22 cellular contexts compared by ENCODE assay signal in genomic region chr1:234929369-234929768, GRCh38.
A peak's percentile ranks its signal among the peaks of the same experiment; 100 is the strongest.
DNase-seq lines count a peak whose midpoint lies in the region; ATAC-seq and TF ChIP-seq lines count a peak whose summit lies in the region.
"Had no signal": no experiment of that assay in that cellular context is flagged by ENCODE, and none has a peak within 500 bp of the region (broad histone marks: within the 10 kb centered on the region; RNA-seq: fewer than 3 reads in every experiment).

No MANE protein-coding gene starts in this region.

- no peak overlapping the region for H4K12ac ChIP-seq in trophoblast cell (ENCODE audit: low read depth, low read length)

- H3K79me1 ChIP-seq in trophoblast cell (ENCODE audit: low read length) = peaks cover 29% of the 10 kb centered on the region

- no peak overlapping the region for H2BK120ac ChIP-seq in trophoblast cell (ENCODE audit: insufficient read depth, low read length, poor library complexity)

- no peak overlapping the region for H3K14ac ChIP-seq in trophoblast cell (ENCODE audit: low read length)

- peaks cover 66% of the 10 kb centered on the region for H3K4me1 Mint-ChIP-seq in activated CD4-positive, alpha-beta T cell treated with anti-CD3 and anti-CD28 coated beads, Interleukin-2, amount 10 ng/mL, durations not matched to agents 24 days and 14 days
- peaks cover 49% of the 10 kb centered on the region for H3K4me1 Mint-ChIP-seq in CD4-positive, alpha-beta T cell (ENCODE audit: low read depth)
- peaks cover 66% of the 10 kb centered on the region for H3K4me1 Mint-ChIP-seq in activated naive CD8-positive, alpha-beta T cell treated with anti-CD3 and anti-CD28 coated beads, Interleukin-2, amount 50 U/mL, for 24 hours

- H2AFZ ChIP-seq in trophoblast cell (ENCODE audit: insufficient read depth, low read length, poor library complexity) = no peak overlapping the region

- H3K36me3 Mint-ChIP-seq in activated CD4-positive, alpha-beta T cell treated with anti-CD3 and anti-CD28 coated beads, Interleukin-2, amount 10 ng/mL, durations not matched to agents 24 days and 14 days (ENCODE audit: low read depth) = peaks cover 3% of the 10 kb centered on the region
- no peaks in the 10 kb centered on the region for H3K36me3 Mint-ChIP-seq in CD4-positive, alpha-beta T cell (ENCODE audit: low read depth)
- H3K36me3 Mint-ChIP-seq in activated naive CD8-positive, alpha-beta T cell treated with anti-CD3 and anti-CD28 coated beads, Interleukin-2, amount 50 U/mL, for 24 hours (ENCODE audit: low read depth) = no peaks in the 10 kb centered on the region
- H3K36me3 Mint-ChIP-seq: activated naive CD4-positive, alpha-beta T cell treated with anti-CD3 and anti-CD28 coated beads, Interleukin-2, amount 10 ng/mL, durations not matched to agents 7 days and 5 days; memory B cell had no signal

- POLR2A ChIA-PET in CD4-positive, alpha-beta T cell (lab: Charles Lee) = no interaction called here

- peak overlapping the region; percentile 25 for H4K91ac ChIP-seq in trophoblast cell (ENCODE audit: low read depth, low read length)

- H3K27me3 ChIP-seq in CD4-positive, alpha-beta T cell (ENCODE audit: control insufficient read depth, insufficient read depth, low read length) = no peaks in the 10 kb centered on the region
- H3K27me3 ChIP-seq in trophoblast cell (ENCODE audit: insufficient read depth, low read length) = no peaks in the 10 kb centered on the region
- H3K27me3 ChIP-seq: cardiac muscle cell, foreskin keratinocyte, heart right ventricle, tibial nerve had no signal

- no peak overlapping the region for H2BK5ac ChIP-seq in trophoblast cell (ENCODE audit: low read depth, low read length, poor library complexity)

- DNase-seq in activated CD4-positive, alpha-beta T cell treated with anti-CD3 and anti-CD28 coated beads, Interleukin-2, amount 10 ng/mL, durations not matched to agents 24 days and 14 days = no peak
- no peak for DNase-seq in activated CD4-positive, alpha-beta T cell treated with anti-CD3 and anti-CD28 coated beads for 4 hours
- no peak for DNase-seq in CD4-positive, alpha-beta T cell
- DNase-seq in activated naive CD8-positive, alpha-beta T cell treated with anti-CD3 and anti-CD28 coated beads, Interleukin-2, amount 50 U/mL, for 24 hours = no peak
- no peak for DNase-seq in trophoblast cell
- no peak for DNase-seq in NCI-H226
- DNase-seq in caudate nucleus (lab: John Stamatoyannopoulos, UW) = no peak
- DNase-seq: activated CD4-positive, alpha-beta T cell treated with anti-CD3 and anti-CD28 coated beads, Interleukin-2, amount 50 U/mL, for 4 hours; activated naive CD4-positive, alpha-beta T cell treated with anti-CD3 and anti-CD28 coated beads, Interleukin-2, amount 10 ng/mL, durations not matched to agents 7 days and 5 days; aorta; endodermal cell; foreskin keratinocyte; heart right ventricle; MV-4-11; NCI-H1436 treated with DMSO at 0.1 percent for 48 hours; SK-N-SH had no signal

- no peaks in the 10 kb centered on the region for H3K9me3 ChIP-seq in CD4-positive, alpha-beta T cell (ENCODE audit: control insufficient read depth, low read length)
- H3K9me3 ChIP-seq in trophoblast cell (ENCODE audit: insufficient read depth, low read depth, low read length) = no peaks in the 10 kb centered on the region
- H3K9me3 ChIP-seq: heart right ventricle, prostate gland, SK-N-SH, tibial nerve had no signal

- no peak overlapping the region for H2AK5ac ChIP-seq in trophoblast cell (ENCODE audit: low read length)

- no peak overlapping the region for H4K8ac ChIP-seq in trophoblast cell (ENCODE audit: low read depth, low read length)

- no peak overlapping the region for H3K18ac ChIP-seq in trophoblast cell (ENCODE audit: low read length)

- H3K4me3 Mint-ChIP-seq in activated CD4-positive, alpha-beta T cell treated with anti-CD3 and anti-CD28 coated beads, Interleukin-2, amount 10 ng/mL, durations not matched to agents 24 days and 14 days = no peak overlapping the region
- no peak overlapping the region for H3K4me3 Mint-ChIP-seq in CD4-positive, alpha-beta T cell
- no peak overlapping the region for H3K4me3 Mint-ChIP-seq in activated naive CD8-positive, alpha-beta T cell treated with anti-CD3 and anti-CD28 coated beads, Interleukin-2, amount 50 U/mL, for 24 hours
- H3K4me3 Mint-ChIP-seq: activated naive CD4-positive, alpha-beta T cell treated with anti-CD3 and anti-CD28 coated beads, Interleukin-2, amount 10 ng/mL, durations not matched to agents 7 days and 5 days; endodermal cell; memory B cell had no signal

- H3K27me3 Mint-ChIP-seq in activated CD4-positive, alpha-beta T cell treated with anti-CD3 and anti-CD28 coated beads, Interleukin-2, amount 10 ng/mL, durations not matched to agents 24 days and 14 days = no peaks in the 10 kb centered on the region
- H3K27me3 Mint-ChIP-seq in CD4-positive, alpha-beta T cell = no peaks in the 10 kb centered on the region
- no peaks in the 10 kb centered on the region for H3K27me3 Mint-ChIP-seq in activated naive CD8-positive, alpha-beta T cell treated with anti-CD3 and anti-CD28 coated beads, Interleukin-2, amount 50 U/mL, for 24 hours
- H3K27me3 Mint-ChIP-seq: memory B cell had no signal

- no peak overlapping the region for H3K27ac ChIP-seq in CD4-positive, alpha-beta T cell (ENCODE audit: low read depth, low read length)
- H3K27ac ChIP-seq in trophoblast cell (ENCODE audit: low read depth, low read length) (no peak overlapping the region), caudate nucleus (ENCODE audit: low read depth, low read length) (no peak overlapping the region)
- H3K27ac ChIP-seq: cardiac muscle cell, foreskin keratinocyte, prostate gland, tibial nerve had no signal

- H3K4me1 ChIP-seq in trophoblast cell (ENCODE audit: control insufficient read depth in 1 of 2, insufficient read depth in 2 of 2, low read length in 2 of 2) = peaks cover 16 to 23% of the 10 kb centered on the region in 2 experiments

- no peaks in the 10 kb centered on the region for H3K9me3 Mint-ChIP-seq in activated CD4-positive, alpha-beta T cell treated with anti-CD3 and anti-CD28 coated beads, Interleukin-2, amount 10 ng/mL, durations not matched to agents 24 days and 14 days
- no peaks in the 10 kb centered on the region for H3K9me3 Mint-ChIP-seq in CD4-positive, alpha-beta T cell
- H3K9me3 Mint-ChIP-seq in activated naive CD8-positive, alpha-beta T cell treated with anti-CD3 and anti-CD28 coated beads, Interleukin-2, amount 50 U/mL, for 24 hours = no peaks in the 10 kb centered on the region
- H3K9me3 Mint-ChIP-seq: activated naive CD4-positive, alpha-beta T cell treated with anti-CD3 and anti-CD28 coated beads, Interleukin-2, amount 10 ng/mL, durations not matched to agents 7 days and 5 days; endodermal cell; memory B cell had no signal

- no peak for TF ChIP-seq CTCF in CD4-positive, alpha-beta T cell (IDR thresholded peaks at IDR 0.05)

- intact Hi-C loops in activated CD4-positive, alpha-beta T cell treated with anti-CD3 and anti-CD28 coated beads, Interleukin-2, amount 10 ng/mL, durations not matched to agents 24 days and 14 days (cut with micrococcal nuclease) = no loop called here
- intact Hi-C loops in CD4-positive, alpha-beta T cell (cut with DNase I, micrococcal nuclease) = loop anchor here (5.0 to 10.0 kb wide), 2 partner anchors 83 to 205 kb away; no protein-coding TSS in a partner anchor

- peak overlapping the region; percentile 66 for H3K27ac Mint-ChIP-seq in activated CD4-positive, alpha-beta T cell treated with anti-CD3 and anti-CD28 coated beads, Interleukin-2, amount 10 ng/mL, durations not matched to agents 24 days and 14 days
- peak overlapping the region; percentile 31 for H3K27ac Mint-ChIP-seq in CD4-positive, alpha-beta T cell
- peak overlapping the region; percentile 48 for H3K27ac Mint-ChIP-seq in activated naive CD8-positive, alpha-beta T cell treated with anti-CD3 and anti-CD28 coated beads, Interleukin-2, amount 50 U/mL, for 24 hours
- H3K27ac Mint-ChIP-seq: endodermal cell, memory B cell had no signal

- no peak overlapping the region for H3K23ac ChIP-seq in trophoblast cell (ENCODE audit: low read length)

- no peaks in the 10 kb centered on the region for H3K36me3 ChIP-seq in trophoblast cell (ENCODE audit: control insufficient read depth in 1 of 2, insufficient read depth in 2 of 2, low read length in 2 of 2)
- H3K36me3 ChIP-seq: cardiac muscle cell, heart right ventricle, prostate gland, tibial nerve had no signal

- CTCF ChIA-PET in CD4-positive, alpha-beta T cell (lab: Charles Lee) = no interaction called here

- peaks cover 2% of the 10 kb centered on the region for H3K79me2 ChIP-seq in trophoblast cell (ENCODE audit: control insufficient read depth, insufficient read depth, low read length, poor library complexity)

- ATAC-seq in CD4-positive, alpha-beta T cell (ENCODE audit: poor library complexity) = no peak
- no peak for ATAC-seq in activated naive CD8-positive, alpha-beta T cell treated with anti-CD3 and anti-CD28 coated beads, Interleukin-2, amount 50 U/mL, for 24 hours
- ATAC-seq in HG03135 (IDR thresholded peaks at IDR 0.05; ENCODE audit: unreplicated experiment) = no peak
- ATAC-seq: esophagus mucosa, foreskin keratinocyte, heart right ventricle had no signal

- no peak overlapping the region for H2BK12ac ChIP-seq in trophoblast cell (ENCODE audit: low read length)

- no peak overlapping the region for H3K4me3 ChIP-seq in trophoblast cell (ENCODE audit: low read depth, low read length)
- H3K4me3 ChIP-seq: cardiac muscle cell, heart right ventricle, prostate gland, tibial nerve had no signal

- no peak overlapping the region for H3K4me2 ChIP-seq in trophoblast cell (ENCODE audit: low read length)
- H3K4me2 ChIP-seq: SK-N-SH had no signal

- no peak overlapping the region for H3K9ac ChIP-seq in trophoblast cell (ENCODE audit: low read length)
- H3K9ac ChIP-seq: SK-N-SH had no signal

- no peak overlapping the region for H3K4ac ChIP-seq in trophoblast cell (ENCODE audit: low read depth, low read length)

- WGBS in trophoblast cell (ENCODE audit: extremely low coverage, insufficient coverage, insufficient read length) = no CpG with 5 or more reads among the region's 3 CpGs
